In the genomic region with DNA sequence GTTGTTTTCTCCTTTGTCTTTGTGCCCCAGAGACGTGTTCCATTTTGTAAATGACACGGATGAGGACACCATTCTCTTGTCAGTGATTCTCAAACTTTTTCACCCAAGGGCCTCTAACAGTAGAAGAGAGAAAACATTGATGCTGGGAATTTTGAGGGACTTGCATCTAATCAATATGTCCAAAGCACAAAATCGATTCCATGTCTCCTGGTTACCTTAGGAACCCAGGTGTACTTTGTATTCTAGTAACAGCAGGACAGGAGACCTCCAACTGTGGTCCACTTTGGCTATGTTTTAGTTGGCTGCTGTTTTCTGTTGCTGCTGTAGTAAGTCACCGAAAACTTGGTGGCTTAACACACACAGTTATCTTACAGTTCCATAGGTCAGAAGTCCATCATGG, we compare ENCODE assay signal across 27 cellular contexts.
"Had no signal": no experiment of that assay in that cellular context is flagged by ENCODE, and none has a peak within 500 bp of the region (broad histone marks: within the 10 kb centered on the region; RNA-seq: fewer than 3 reads in every experiment).

No MANE protein-coding gene starts in this region.

- H3K4me3 ChIP-seq: heart right ventricle, left lung, mucosa of descending colon, ovary, sigmoid colon, smooth muscle cell, stomach, testis, thyroid gland, upper lobe of right lung had no signal

- H3K4me2 ChIP-seq: smooth muscle cell had no signal

- FAIRE-seq: keratinocyte, urothelium cell line had no signal

- H3K9me3 ChIP-seq: heart right ventricle, left lung, mucosa of descending colon, ovary, sigmoid colon, stomach, testis, thyroid gland, upper lobe of right lung had no signal

- ATAC-seq: heart right ventricle; left cardiac atrium; left lung; mucosa of descending colon; naive thymus-derived CD4-positive, alpha-beta T cell; natural killer cell treated with Interleukin-12 subunit alpha and Interleukin-12 subunit beta and Interleukin-15 and Interleukin-18, amount 100 ng/mL, for 72 hours; right cardiac atrium; stimulated activated memory B cell treated with anti-CD40 and anti-IgM and Interleukin-4, amounts not matched to agents 10 μg/mL and 1 μg/mL and 100 μg/mL, for 72 hours; upper lobe of right lung had no signal

- DNase-seq: heart right ventricle; hippocampal formation; kidney glomerular epithelial cell; left cardiac atrium; left lung; midbrain; mucosa of descending colon; naive thymus-derived CD4-positive, alpha-beta T cell; ovary; retina; right cardiac atrium; sigmoid colon; stimulated activated CD4-positive, alpha-beta T cell treated with anti-CD3 and anti-CD28 coated beads, Interleukin-1b, Interleukin-23, amount 100 ng/mL, for 48 hours; stimulated activated CD4-positive, alpha-beta T cell treated with anti-CD3 and anti-CD28 coated beads, Interleukin-2, amount 100 ng/mL, for 48 hours; stimulated activated CD4-positive, alpha-beta T cell treated with anti-CD3 and anti-CD28 coated beads, Interleukin-4, amount 100 ng/mL, for 4 hours; stimulated activated CD8-positive, alpha-beta memory T cell treated with anti-CD3 and anti-CD28 coated beads, Interleukin-4, amount 100 ng/mL, for 48 hours; stimulated activated naive CD4-positive, alpha-beta T cell treated with Interleukin-2 at 50 U/mL for 16 hours; stomach; testis; thyroid gland; trophoblast cell; upper lobe of right lung had no signal

- H3K27me3 ChIP-seq: heart right ventricle, left lung, ovary, sigmoid colon, stomach, testis, thyroid gland, upper lobe of right lung had no signal

- H3K36me3 ChIP-seq: heart right ventricle, left lung, ovary, sigmoid colon, stomach, thyroid gland, upper lobe of right lung had no signal

- H3K27ac ChIP-seq: heart right ventricle, left lung, ovary, sigmoid colon, stomach, testis, thyroid gland, upper lobe of right lung had no signal

- H3K4me1 ChIP-seq: heart right ventricle, left lung, sigmoid colon, testis, thyroid gland, upper lobe of right lung had no signal
